In the genomic region with DNA sequence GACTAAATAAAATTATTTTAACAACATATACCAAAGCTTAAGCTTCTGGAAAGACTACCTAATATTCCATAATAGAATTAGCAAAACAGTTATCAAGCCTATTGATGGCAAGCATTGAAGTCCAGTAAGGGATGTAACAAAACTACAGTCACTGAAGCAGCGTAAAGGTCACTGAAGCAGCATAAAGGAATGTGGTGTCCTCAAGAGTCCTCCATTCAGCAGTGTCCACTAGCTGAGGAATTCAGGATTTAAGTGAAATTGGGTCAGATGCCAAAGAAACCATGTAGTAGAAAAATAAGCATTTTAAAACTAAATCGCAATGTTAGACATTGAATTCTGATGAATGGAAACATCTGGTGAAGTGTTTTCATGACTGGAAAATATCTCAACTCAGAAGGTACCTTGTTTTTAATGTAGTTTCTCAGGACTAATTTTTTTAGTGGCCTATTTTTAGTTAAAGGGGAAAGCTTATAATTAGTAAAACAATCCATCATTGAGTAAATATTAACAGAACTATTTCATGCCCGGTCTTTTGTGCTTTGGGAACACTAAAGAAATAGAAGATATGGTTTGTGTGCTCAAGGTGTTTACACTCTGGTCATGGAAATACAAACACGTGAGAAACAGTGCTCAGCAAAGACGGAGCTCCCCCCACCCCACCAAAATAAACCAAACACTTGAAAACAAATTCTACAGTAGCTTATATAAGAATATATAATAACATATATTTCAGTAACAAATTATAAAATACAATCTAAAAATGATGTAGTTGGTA, we compare ENCODE assay signal across 14 cellular contexts.
DNase-seq lines count a peak whose midpoint lies in the region; ATAC-seq, FAIRE-seq and TF ChIP-seq lines count a peak whose summit lies in the region.
"Had no signal": no experiment of that assay in that cellular context is flagged by ENCODE, and none has a peak within 500 bp of the region (broad histone marks: within the 10 kb centered on the region; RNA-seq: fewer than 3 reads in every experiment).

No MANE protein-coding gene starts in this region.

- no peaks in the 10 kb centered on the region for H3K9me3 ChIP-seq in astrocyte (ENCODE audit: insufficient read depth, low read depth, low read length)

- peak; percentile 51 for DNase-seq in NCI-H2196 (lab: John Stamatoyannopoulos, UW; ENCODE audit: unreplicated experiment)
- no peak for DNase-seq in NCI-H2196 treated with DMSO at 0.1 percent for 48 hours (lab: John Stamatoyannopoulos, UW; ENCODE audit: unreplicated experiment)
- peak; percentile 60 for DNase-seq in astrocyte (ENCODE audit: low read depth)
- DNase-seq in left colon = no peak
- no peak for DNase-seq in type B pancreatic cell (ENCODE audit: extremely low spot score, unreplicated experiment)
- no peak for DNase-seq in foreskin keratinocyte
- no peak for DNase-seq in cerebellar nuclear complex (lab: John Stamatoyannopoulos, UW)
- DNase-seq: 8988T; DMS79 treated with DMSO at 0.1 percent for 48 hours; effector CD4-positive, alpha-beta T cell; hypothalamus; NCI-H446; right cardiac atrium had no signal

- peak; percentile 37 for FAIRE-seq in astrocyte (lab: Jason Lieb, UNC)

- H3K27me3 ChIP-seq in astrocyte (ENCODE audit: insufficient read depth, low read length) = no peaks in the 10 kb centered on the region
- no peaks in the 10 kb centered on the region for H3K27me3 ChIP-seq in foreskin keratinocyte

- peaks cover 11% of the 10 kb centered on the region for H3K4me1 ChIP-seq in astrocyte (ENCODE audit: insufficient read depth, low read length)
- peaks cover 6% of the 10 kb centered on the region for H3K4me1 ChIP-seq in foreskin keratinocyte

- no peak overlapping the region for H3K27ac Mint-ChIP-seq in astrocyte (ENCODE audit: unreplicated experiment)
- H3K27ac Mint-ChIP-seq in type B pancreatic cell = peak overlapping the region; percentile 27

- H2AFZ ChIP-seq in astrocyte (ENCODE audit: low read depth, low read length) = no peak overlapping the region

- H3K4me3 Mint-ChIP-seq in astrocyte (ENCODE audit: unreplicated experiment) = no peak overlapping the region
- no peak overlapping the region for H3K4me3 Mint-ChIP-seq in type B pancreatic cell

- TF ChIP-seq CTCF in astrocyte (IDR thresholded peaks at IDR 0.05; ENCODE audit: insufficient read depth, low read depth, low read length) (no peak), type B pancreatic cell (conservative IDR thresholded peaks at IDR 0.05) (no peak), foreskin keratinocyte (conservative IDR thresholded peaks at IDR 0.05) (no peak)

- ATAC-seq in left colon = peak; percentile 35
- ATAC-seq in foreskin keratinocyte = no peak
- no peak for ATAC-seq in GM21723 (IDR thresholded peaks at IDR 0.05; ENCODE audit: unreplicated experiment)
- ATAC-seq: right cardiac atrium had no signal

- H3K9me3 Mint-ChIP-seq in astrocyte (ENCODE audit: unreplicated experiment) (no peaks in the 10 kb centered on the region), type B pancreatic cell (no peaks in the 10 kb centered on the region)

- H3K4me1 Mint-ChIP-seq in astrocyte (ENCODE audit: low read depth, unreplicated experiment) (peaks cover 19% of the 10 kb centered on the region), type B pancreatic cell (ENCODE audit: unreplicated experiment) (peaks cover 28% of the 10 kb centered on the region)

- H4K20me1 ChIP-seq in astrocyte (ENCODE audit: insufficient read depth, low read length) = peaks cover 23% of the 10 kb centered on the region

- H3K36me3 Mint-ChIP-seq in astrocyte (ENCODE audit: low read depth, unreplicated experiment) (no peaks in the 10 kb centered on the region), type B pancreatic cell (no peaks in the 10 kb centered on the region)

- H3K36me3 ChIP-seq in astrocyte (ENCODE audit: insufficient read depth, low read length) = no peaks in the 10 kb centered on the region

- peaks cover 65% of the 10 kb centered on the region for H3K79me2 ChIP-seq in astrocyte (ENCODE audit: insufficient read depth, low read length)

- intact Hi-C loops in left colon (cut with DNase I, micrococcal nuclease) = no loop called here

- H3K9ac ChIP-seq in astrocyte (ENCODE audit: low read length) = no peak overlapping the region

- no peak overlapping the region for H3K4me2 ChIP-seq in astrocyte (ENCODE audit: low read length)

- no peaks in the 10 kb centered on the region for H3K27me3 Mint-ChIP-seq in astrocyte (ENCODE audit: low read depth, unreplicated experiment)
- H3K27me3 Mint-ChIP-seq in type B pancreatic cell = no peaks in the 10 kb centered on the region

- H3K4me3 ChIP-seq in astrocyte (ENCODE audit: insufficient read depth, low read depth, low read length) = no peak overlapping the region

- H3K27ac ChIP-seq in astrocyte (ENCODE audit: low read depth, low read length) (no peak overlapping the region), foreskin keratinocyte (no peak overlapping the region)

Comparison
In these comparisons a context has a peak if more than half of its experiments do, and no peak if none do; other contexts are left out.
1. DNase-seq: peak in NCI-H2196 (single experiment) and astrocyte (single experiment); none in NCI-H2196 treated with DMSO at 0.1 percent for 48 hours (single experiment), left colon (0 of 2), type B pancreatic cell (single experiment), foreskin keratinocyte (0 of 2) and cerebellar nuclear complex (0 of 2).